ENCODE assay signal across 7 cellular contexts in genomic region chr19:1507192-1507660, GRCh38. TPM values are rescaled to one million over a fixed set of nuclear protein-coding genes. Genes with fewer than 3 reads are reported as not detected.
A peak's percentile ranks its signal among the peaks of the same experiment; 100 is the strongest.
DNase-seq lines count a peak whose midpoint lies in the region; ATAC-seq and TF ChIP-seq lines count a peak whose summit lies in the region.
"Had no signal": no experiment of that assay in that cellular context is flagged by ENCODE, and none has a peak within 500 bp of the region (broad histone marks: within the 10 kb centered on the region; RNA-seq: fewer than 3 reads in every experiment).

No MANE protein-coding gene starts in this region.

- TF ChIP-seq EP300 in ovary (IDR thresholded peaks at IDR 0.05) = no peak

- H3K9me3 ChIP-seq in H9 (ENCODE audit: control insufficient read depth, low read depth, low read length) = no peaks in the 10 kb centered on the region
- H3K9me3 ChIP-seq in effector memory CD4-positive, alpha-beta T cell (ENCODE audit: control insufficient read depth, low read length) = no peaks in the 10 kb centered on the region
- H3K9me3 ChIP-seq in ovary = no peaks in the 10 kb centered on the region

- H3K23me2 ChIP-seq in H9 (ENCODE audit: insufficient read length, low read depth, low read length, poor library complexity, severe bottlenecking) = peaks cover 11% of the 10 kb centered on the region

- no CpG with 5 or more reads among the region's 23 CpGs for WGBS in H9 (ENCODE audit: extremely low coverage, insufficient read length, low lambda C conversion rate)
- 42 to 55% (median 48%) methylated on average over 23 of the region's 23 CpGs for WGBS in ovary, 3 donors

- no peak for TF ChIP-seq CTCF in H9 (conservative IDR thresholded peaks at IDR 0.05)
- no peak for TF ChIP-seq CTCF in ovary (IDR thresholded peaks at IDR 0.05)

- no peak for TF ChIP-seq POLR2A in ovary (IDR thresholded peaks at IDR 0.05)

- no peaks in the 10 kb centered on the region for H4K20me1 ChIP-seq in H9 (ENCODE audit: control insufficient read depth, insufficient read depth, insufficient read length)

- no peak overlapping the region for H4K8ac ChIP-seq in H9 (replicated peaks; ENCODE audit: insufficient read length, low read depth, low read length)

- H2BK120ac ChIP-seq in H9 (ENCODE audit: low read depth, low read length, poor library complexity, severe bottlenecking) = no peak overlapping the region

- H3K27ac Mint-ChIP-seq in H9 = no peak overlapping the region

- H3K9ac ChIP-seq in H9 (ENCODE audit: extremely low read depth, insufficient read length, low read length) = no peak overlapping the region

- H3K14ac ChIP-seq in H9 (ENCODE audit: insufficient read depth, low read length) = no peak overlapping the region; the same call in 1 of the 2 replicates

- peaks cover 71% of the 10 kb centered on the region for H3K27me3 Mint-ChIP-seq in H9 (ENCODE audit: low read depth)

- intact Hi-C loops in ovary (cut with DNase I) = no loop called here

- DNase-seq in H9 = no peak
- DNase-seq in effector memory CD4-positive, alpha-beta T cell = no peak
- peak in 4 of 5 donors; percentile 29 to 62 (median 47) for DNase-seq in ovary
- no peak for DNase-seq in GM19240 (ENCODE audit: insufficient read length, low spot score)
- DNase-seq in effector CD4-positive, alpha-beta T cell = no peak

- no peaks in the 10 kb centered on the region for H3K4me1 ChIP-seq in H9 (ENCODE audit: insufficient read depth, low read length)
- H3K4me1 ChIP-seq in effector memory CD4-positive, alpha-beta T cell (ENCODE audit: control insufficient read depth, insufficient read depth, low read length, poor library complexity, severe bottlenecking) = peaks cover 7% of the 10 kb centered on the region
- peaks cover 2% of the 10 kb centered on the region for H3K4me1 ChIP-seq in ovary (ENCODE audit: insufficient read depth)

- no peak overlapping the region for H2AFZ ChIP-seq in H9 (ENCODE audit: low read length)

- H3K23ac ChIP-seq in H9 (ENCODE audit: insufficient read length, low read depth, low read length) = no peak overlapping the region

- no peak overlapping the region for H2BK12ac ChIP-seq in H9 (ENCODE audit: insufficient read length, low read depth, low read length)

- no peak overlapping the region for H3K18ac ChIP-seq in H9 (ENCODE audit: insufficient read length, low read depth, low read length)

- H4K5ac ChIP-seq in H9 (ENCODE audit: insufficient read length, low read depth, low read length) = no peak overlapping the region

- H3K4me2 ChIP-seq in H9 (ENCODE audit: insufficient read depth, insufficient read length, low read length) = peak overlapping the region; percentile 14

- ATAC-seq in GM19395 (IDR thresholded peaks at IDR 0.05; ENCODE audit: unreplicated experiment) = no peak

- H3K36me3 ChIP-seq in effector memory CD4-positive, alpha-beta T cell (ENCODE audit: control insufficient read depth, insufficient read depth, low read length) = no peaks in the 10 kb centered on the region
- no peaks in the 10 kb centered on the region for H3K36me3 ChIP-seq in ovary

- peaks cover 13 to 23% of the 10 kb centered on the region in 2 experiments for H3K4me1 Mint-ChIP-seq in H9

- H3K27me3 ChIP-seq in H9 (ENCODE audit: insufficient read depth, low read length) (no peaks in the 10 kb centered on the region; the same call in 1 of the 2 replicates), ovary (peaks cover 3% of the 10 kb centered on the region)
- H3K27me3 ChIP-seq in effector memory CD4-positive, alpha-beta T cell (replicated peaks; ENCODE audit: control insufficient read depth, insufficient read depth, low read length, poor library complexity, severe bottlenecking) = peaks cover 5% of the 10 kb centered on the region

- no peak overlapping the region for H3K27ac ChIP-seq in H9 (ENCODE audit: insufficient read length, low read depth, low read length)
- H3K27ac ChIP-seq in effector memory CD4-positive, alpha-beta T cell (ENCODE audit: insufficient read depth, low read length, poor library complexity, severe bottlenecking) = peak overlapping the region; percentile 29
- H3K27ac ChIP-seq in ovary = peak overlapping the region in 1 of 2 donors; percentile 87

- no peak overlapping the region for H2BK20ac ChIP-seq in H9 (ENCODE audit: low read depth, low read length, poor library complexity, severe bottlenecking)

- H3K4me3 ChIP-seq in effector memory CD4-positive, alpha-beta T cell (ENCODE audit: insufficient read depth, low read depth, low read length, poor library complexity, severe bottlenecking) = peak overlapping the region; percentile 14
- peak overlapping the region; percentile 38 for H3K4me3 ChIP-seq in ovary

- peaks cover 0 to 4% of the 10 kb centered on the region in 2 experiments; a peak in 1 of 5 replicates for H3K9me3 Mint-ChIP-seq in H9

- H2AK5ac ChIP-seq in H9 (ENCODE audit: insufficient read length, low read length) = no peak overlapping the region

- H3K4me3 Mint-ChIP-seq in H9 = peak overlapping the region in 1 of 2 experiments; percentile 96; a peak in 2 of 5 replicates

- H3K79me2 ChIP-seq in H9 (ENCODE audit: insufficient read depth, low read length) = no peaks in the 10 kb centered on the region

- H3T11ph ChIP-seq in H9 (ENCODE audit: low read length) = no peak overlapping the region

- H3K4ac ChIP-seq in H9 (ENCODE audit: low read depth, low read length) = no peak overlapping the region

- no peaks in the 10 kb centered on the region for H3K36me3 Mint-ChIP-seq in H9 (ENCODE audit: insufficient read depth in 1 of 3, low read depth in 3 of 3)
- H3K36me3 Mint-ChIP-seq: activated CD8-positive, alpha-beta memory T cell treated with anti-CD3 and anti-CD28 coated beads, Interleukin-2, amount 10 ng/mL, durations not matched to agents 7 days and 5 days had no signal

- H3K79me1 ChIP-seq in H9 (ENCODE audit: insufficient read depth, low read depth, low read length, poor library complexity, severe bottlenecking) = no peaks in the 10 kb centered on the region

- no peak overlapping the region for H2BK15ac ChIP-seq in H9 (ENCODE audit: low read depth, low read length)

- H4K91ac ChIP-seq in H9 (ENCODE audit: insufficient read length, low read depth, low read length) = no peak overlapping the region

- no peak overlapping the region for H2BK5ac ChIP-seq in H9 (ENCODE audit: insufficient read length, low read length)

- H3K56ac ChIP-seq in H9 (ENCODE audit: insufficient read length, low read depth, low read length) = no peak overlapping the region

RNA-seq across cellular contexts. Expression of gene ADAMTSL5, which starts 5.6 kb away (rescaled TPM):
- total RNA-seq in H9 (2021) = 1.4 and 1.5 TPM in 2 replicates
- total RNA-seq in ovary = 1 to 10 TPM in 4 of 7 donors, under 1 TPM in 2, not detected in 1; 0.42 to 7.5 (median 2.0) TPM
- 1 to 10 TPM in 1 of 2 donors, under 1 TPM in 1; 0.19 to 4.9 TPM for polyA plus RNA-seq in ovary

RNA-seq across cellular contexts. Expression of gene REEP6, which starts 16.2 kb away (rescaled TPM):
- total RNA-seq in H9 (2021) (10.4 and 10.5 TPM in 2 replicates), ovary (10 to 100 TPM in 2 of 7 donors, 1 to 10 TPM in 5; 2.9 to 13.0 (median 7.2) TPM)
- polyA plus RNA-seq in ovary = 1 to 10 TPM; 9.2 to 9.7 TPM

RNA-seq across cellular contexts. Expression of gene PLK5, which starts 16.7 kb away (rescaled TPM):
- total RNA-seq in H9 (2021) (0.50 and 0.57 TPM in 2 replicates), ovary (1 to 10 TPM in 2 of 7 donors, under 1 TPM in 1, not detected in 4; 0.11 to 1.1 (median 1.1) TPM)
- polyA plus RNA-seq in ovary = under 1 TPM in 1 of 2 donors, not detected in 1; 0.23 TPM
- total RNA-seq: activated CD8-positive, alpha-beta memory T cell treated with anti-CD3 and anti-CD28 coated beads, Interleukin-2, amount 10 ng/mL, durations not matched to agents 7 days and 5 days had no signal

RNA-seq across cellular contexts. Expression of gene PCSK4, which starts 17.1 kb away (rescaled TPM):
- total RNA-seq in H9 (2021) = 5.8 and 9.1 TPM in 2 replicates
- 1 to 10 TPM in 6 of 7 donors, under 1 TPM in 1; 0.83 to 9.4 (median 1.9) TPM for total RNA-seq in ovary
- 1 to 10 TPM in 1 of 2 donors, not detected in 1; 2.9 TPM for polyA plus RNA-seq in ovary

RNA-seq across cellular contexts. Expression of gene C19orf25, which starts 28.2 kb away (rescaled TPM):
- total RNA-seq in H9 (2021) = 30.3 and 36.8 TPM in 2 replicates
- total RNA-seq in ovary = 10 to 100 TPM; 15.3 to 25.8 (median 22.2) TPM
- 10 to 100 TPM in 1 of 2 donors, 1 to 10 TPM in 1; 1.1 to 26.3 TPM for polyA plus RNA-seq in ovary

Comparison
In these comparisons a context has a peak if more than half of its experiments do, and no peak if none do; other contexts are left out.
1. DNase-seq: peak in ovary (4 of 5); none in H9 (single experiment), effector memory CD4-positive, alpha-beta T cell (0 of 3), GM19240 (single experiment) and effector CD4-positive, alpha-beta T cell (single experiment).